In genomic region chr2:39468574-39469331, GRCh38 we compare ENCODE assay signal across 13 cellular contexts. TPM values are rescaled to one million over a fixed set of nuclear protein-coding genes. Genes with fewer than 3 reads are reported as not detected.
A peak's percentile ranks its signal among the peaks of the same experiment; 100 is the strongest.
DNase-seq lines count a peak whose midpoint lies in the region; TF ChIP-seq lines count a peak whose summit lies in the region.
"Had no signal": no experiment of that assay in that cellular context is flagged by ENCODE, and none has a peak within 500 bp of the region (broad histone marks: within the 10 kb centered on the region; RNA-seq: fewer than 3 reads in every experiment).

No MANE protein-coding gene starts in this region.

- H4K20me1 ChIP-seq in GM23248 (ENCODE audit: insufficient read depth): no peaks in the 10 kb centered on the region

- H3K27ac Mint-ChIP-seq in chondrocyte (ENCODE audit: unreplicated experiment): peak overlapping the region; percentile 79
- peak overlapping the region in 1 of 7 donors; percentile 37 for H3K27ac Mint-ChIP-seq in CD4-positive, alpha-beta memory T cell
- H3K27ac Mint-ChIP-seq: activated CD8-positive, alpha-beta memory T cell treated with anti-CD3 and anti-CD28 coated beads, Interleukin-2, amount 10 ng/mL, durations not matched to agents 7 days and 5 days; T-helper 1 cell treated with Interleukin-12 subunit alpha and Interleukin-12 subunit beta and Interleukin-4 antibody, amounts not matched to agents 30 μg/mL and 1 μg/mL, for 36 hours had no signal

- H3K36me3 ChIP-seq in GM23248 (ENCODE audit: low read depth) (no peaks in the 10 kb centered on the region), iPS-18a (ENCODE audit: control insufficient read depth, low read depth, low read length) (no peaks in the 10 kb centered on the region), subcutaneous abdominal adipose tissue (ENCODE audit: control insufficient read depth in 5 of 5, insufficient read depth in 5 of 5, low read length in 5 of 5) (no peaks in the 10 kb centered on the region)
- H3K36me3 ChIP-seq in CD4-positive, alpha-beta memory T cell (ENCODE audit: insufficient read depth, low read length): no peaks in the 10 kb centered on the region

- H3K9me3 ChIP-seq in GM23248 (ENCODE audit: low read depth) (no peaks in the 10 kb centered on the region), iPS-18a (ENCODE audit: control insufficient read depth, low read depth, low read length) (no peaks in the 10 kb centered on the region), subcutaneous abdominal adipose tissue (ENCODE audit: control insufficient read depth in 5 of 5, low read length in 5 of 5) (no peaks in the 10 kb centered on the region)
- H3K9me3 ChIP-seq in CD4-positive, alpha-beta memory T cell (ENCODE audit: control insufficient read depth in 1 of 2, low read length in 2 of 2): no peaks in the 10 kb centered on the region

- H3K36me3 Mint-ChIP-seq in chondrocyte (ENCODE audit: low read depth): no peaks in the 10 kb centered on the region
- no peaks in the 10 kb centered on the region for H3K36me3 Mint-ChIP-seq in CD4-positive, alpha-beta memory T cell
- H3K36me3 Mint-ChIP-seq: activated CD8-positive, alpha-beta memory T cell treated with anti-CD3 and anti-CD28 coated beads, Interleukin-2, amount 10 ng/mL, durations not matched to agents 7 days and 5 days had no signal

- peak overlapping the region; percentile 44 for H3K27ac ChIP-seq in GM23248
- H3K27ac ChIP-seq in iPS-18a (ENCODE audit: low read length): peak overlapping the region; percentile 10
- peak overlapping the region; percentile 87 for H3K27ac ChIP-seq in subcutaneous abdominal adipose tissue (ENCODE audit: low read depth, low read length)
- H3K27ac ChIP-seq in CD4-positive, alpha-beta memory T cell (ENCODE audit: low read depth, low read length): no peak overlapping the region

- H3K4me1 Mint-ChIP-seq in chondrocyte (ENCODE audit: low read depth): peaks cover 55% of the 10 kb centered on the region
- peaks cover 0 to 6% (median 3%) of the 10 kb centered on the region in 4 donors for H3K4me1 Mint-ChIP-seq in CD4-positive, alpha-beta memory T cell

- H3K27me3 ChIP-seq in GM23248 (replicated peaks; ENCODE audit: insufficient read depth) (no peaks in the 10 kb centered on the region), iPS-18a (ENCODE audit: control insufficient read depth, insufficient read depth, low read length) (no peaks in the 10 kb centered on the region), subcutaneous abdominal adipose tissue (ENCODE audit: control insufficient read depth in 5 of 5, insufficient read depth in 4 of 5, low read length in 5 of 5) (no peaks in the 10 kb centered on the region)
- no peaks in the 10 kb centered on the region for H3K27me3 ChIP-seq in CD4-positive, alpha-beta memory T cell (ENCODE audit: insufficient read depth, low read length)

- no peaks in the 10 kb centered on the region for H3K9me3 Mint-ChIP-seq in chondrocyte (ENCODE audit: low read depth)
- no peaks in the 10 kb centered on the region for H3K9me3 Mint-ChIP-seq in CD4-positive, alpha-beta memory T cell
- H3K9me3 Mint-ChIP-seq: T-helper 1 cell treated with Interleukin-12 subunit alpha and Interleukin-12 subunit beta and Interleukin-4 antibody, amounts not matched to agents 30 μg/mL and 1 μg/mL, for 36 hours had no signal

- H3K9ac ChIP-seq in GM23248 (peak overlapping the region; percentile 22; the same call in 1 of the 2 replicates), iPS-18a (ENCODE audit: low read length) (no peak overlapping the region), subcutaneous abdominal adipose tissue (ENCODE audit: low read length in 5 of 5) (peak overlapping the region in 3 of 5 donors; percentile 30 to 63 (median 48))

- H3K4me1 ChIP-seq in GM23248 (ENCODE audit: insufficient read depth) (peaks cover 32% of the 10 kb centered on the region), iPS-18a (ENCODE audit: control insufficient read depth, low read depth, low read length) (peaks cover 19% of the 10 kb centered on the region), subcutaneous abdominal adipose tissue (ENCODE audit: control insufficient read depth in 5 of 5, insufficient read depth in 5 of 5, low read length in 5 of 5) (peaks cover 4 to 39% (median 32%) of the 10 kb centered on the region in 5 donors)
- no peaks in the 10 kb centered on the region for H3K4me1 ChIP-seq in CD4-positive, alpha-beta memory T cell (ENCODE audit: insufficient read depth, low read length)

- in situ Hi-C loops in GM23248 (cut with MboI): no loop called here

- no peaks in the 10 kb centered on the region for H3K27me3 Mint-ChIP-seq in chondrocyte (ENCODE audit: low read depth)
- H3K27me3 Mint-ChIP-seq in CD4-positive, alpha-beta memory T cell: no peaks in the 10 kb centered on the region
- H3K27me3 Mint-ChIP-seq: activated CD8-positive, alpha-beta memory T cell treated with anti-CD3 and anti-CD28 coated beads, Interleukin-2, amount 10 ng/mL, durations not matched to agents 7 days and 5 days had no signal

- H3K4me2 ChIP-seq in GM23248 (ENCODE audit: unreplicated experiment): peak overlapping the region; percentile 73

- POLR2A ChIA-PET in CD4-positive, alpha-beta memory T cell (lab: Charles Lee; ENCODE audit: partially characterized antibody): no interaction called here

- DNase-seq in GM23248: peak; percentile 39
- DNase-seq in chondrocyte (ENCODE audit: low spot score): no peak
- DNase-seq in NCI-H1436 treated with DMSO at 0.1 percent for 48 hours (lab: John Stamatoyannopoulos, UW): no peak
- no peak for DNase-seq in CD4-positive, alpha-beta memory T cell
- no peak for DNase-seq in activated CD8-positive, alpha-beta memory T cell treated with anti-CD3 and anti-CD28 coated beads, Interleukin-2, amount 50 U/mL, for 48 hours
- no peak for DNase-seq in NCI-H524 treated with DMSO at 0.1 percent for 48 hours (lab: John Stamatoyannopoulos, UW)
- DNase-seq: activated CD8-positive, alpha-beta memory T cell treated with anti-CD3 and anti-CD28 coated beads, Interleukin-2, amount 10 ng/mL, durations not matched to agents 7 days and 5 days; cortex of kidney; islet precursor cell; NCI-H526 treated with DMSO at 0.1 percent for 48 hours had no signal

- peak overlapping the region; percentile 50 for H3K4me3 ChIP-seq in GM23248
- no peak overlapping the region for H3K4me3 ChIP-seq in iPS-18a (ENCODE audit: low read length)
- H3K4me3 ChIP-seq in subcutaneous abdominal adipose tissue (ENCODE audit: low read depth in 1 of 5, low read length in 5 of 5): peak overlapping the region in 2 of 5 donors; percentile 37 to 38
- H3K4me3 ChIP-seq in CD4-positive, alpha-beta memory T cell (ENCODE audit: low read length in 2 of 2): no peak overlapping the region

- no peak for TF ChIP-seq CTCF in chondrocyte (IDR thresholded peaks at IDR 0.05)

- H2AFZ ChIP-seq in GM23248: peak overlapping the region; percentile 55

- peak overlapping the region; percentile 34 for H3K4me3 Mint-ChIP-seq in chondrocyte (ENCODE audit: unreplicated experiment)
- no peak overlapping the region for H3K4me3 Mint-ChIP-seq in CD4-positive, alpha-beta memory T cell
- H3K4me3 Mint-ChIP-seq: activated CD8-positive, alpha-beta memory T cell treated with anti-CD3 and anti-CD28 coated beads, Interleukin-2, amount 10 ng/mL, durations not matched to agents 7 days and 5 days; T-helper 1 cell treated with Interleukin-12 subunit alpha and Interleukin-12 subunit beta and Interleukin-4 antibody, amounts not matched to agents 30 μg/mL and 1 μg/mL, for 36 hours had no signal

- no peaks in the 10 kb centered on the region for H3K79me2 ChIP-seq in GM23248 (ENCODE audit: insufficient read depth)

- H3F3A ChIP-seq in GM23248 (ENCODE audit: insufficient read depth): peaks cover 38% of the 10 kb centered on the region

- intact Hi-C loops in CD4-positive, alpha-beta memory T cell (cut with micrococcal nuclease): no loop called here

- 79 to 85% methylated on average over 4 of the region's 4 CpGs for WGBS in GM23248 (ENCODE audit: low coverage in 1 of 2, low lambda C conversion rate in 2 of 2, missing lambda C conversion rate in 2 of 2), 2 experiments

- CTCF ChIA-PET in CD4-positive, alpha-beta memory T cell (lab: Charles Lee; ENCODE audit: partially characterized antibody): no interaction called here

- H3K9me2 ChIP-seq in GM23248 (ENCODE audit: insufficient read depth): no peaks in the 10 kb centered on the region

RNA-seq across cellular contexts. Expression of gene MAP4K3, which starts 31.7 kb away (rescaled TPM):
- 32.0 and 44.0 TPM in 2 replicates for total RNA-seq in GM23248 (2014; rRNA removed; shearing (Covaris generic))
- polyA plus RNA-seq in GM23248 (2016; fragmentation: Nextera tagmentation; extraction: Ambion mirVana): 9.4 and 9.9 TPM in 2 replicates
- 30.9 to 42.9 TPM (median 35.3 TPM) in 3 replicates for total RNA-seq in chondrocyte
- 10 to 100 TPM; 16.1 to 18.1 TPM for total RNA-seq in CD4-positive, alpha-beta memory T cell
- polyA plus RNA-seq in CD4-positive, alpha-beta memory T cell: 1 to 10 TPM; 1.7 to 2.6 TPM
